8 cellular contexts compared by ENCODE assay signal in genomic region chr11:64186205-64187165, GRCh38. TPM values are rescaled to one million over a fixed set of nuclear protein-coding genes. Genes with fewer than 3 reads are reported as not detected.
DNase-seq lines count a peak whose midpoint lies in the region; ATAC-seq and TF ChIP-seq lines count a peak whose summit lies in the region.

No MANE protein-coding gene starts in this region.

- H2AK5ac ChIP-seq in mesendoderm (ENCODE audit: low read length) = no peak overlapping the region

- no peak overlapping the region for H3K9ac ChIP-seq in mesendoderm (ENCODE audit: low read length)

- ATAC-seq in HG03064 (IDR thresholded peaks at IDR 0.05; ENCODE audit: low read depth, unreplicated experiment) = peak; percentile 8

- intact Hi-C loops in CD14-positive monocyte (cut with micrococcal nuclease) (no loop called here), lower leg skin (cut with DNase I; ENCODE audit: low total_unique reads) (no loop called here)

- no peaks in the 10 kb centered on the region for H3K27me3 ChIP-seq in mesendoderm (ENCODE audit: insufficient read depth, low read length, poor library complexity)

- H3K4me3 ChIP-seq in mesendoderm (ENCODE audit: low read length) (no peak overlapping the region), lower leg skin (ENCODE audit: low read depth, poor library complexity, severe bottlenecking) (no peak overlapping the region)

- H4K8ac ChIP-seq in mesendoderm (ENCODE audit: low read depth, low read length) = no peak overlapping the region

- H3K27ac ChIP-seq in mesendoderm (ENCODE audit: low read depth, low read length) = peak overlapping the region; percentile 24

- WGBS in mesendoderm (ENCODE audit: extremely low coverage, insufficient coverage, low lambda C conversion rate) = no CpG with 5 or more reads among the region's 90 CpGs
- WGBS in lower leg skin, 2 donors = 1 to 3% methylated on average over 51 to 55 of the region's 90 CpGs

- peaks cover 0 to 1% (median 0%) of the 10 kb centered on the region in 3 donors for H3K27me3 Mint-ChIP-seq in CD14-positive monocyte (ENCODE audit: low read depth in 3 of 3)

- H2BK15ac ChIP-seq in mesendoderm (replicated peaks; ENCODE audit: low read depth) = no peak overlapping the region

- H3K4ac ChIP-seq in mesendoderm (ENCODE audit: low read depth, low read length) = peak overlapping the region; percentile 99

- peaks cover 6 to 16% of the 10 kb centered on the region in 2 donors for H3K36me3 Mint-ChIP-seq in CD14-positive monocyte

- DNase-seq in CD14-positive monocyte (ENCODE audit: low spot score) (no peak), mesendoderm (peak; percentile 31), DMS153 treated with DMSO at 0.1 percent for 48 hours (lab: John Stamatoyannopoulos, UW; ENCODE audit: unreplicated experiment) (no peak), SKM-1 treated with dmso at 0.1 percent for 144 hours (lab: John Stamatoyannopoulos, UW; ENCODE audit: unreplicated experiment) (no peak), lower leg skin (ENCODE audit: low spot score in 2 of 2) (no peak), germinal center (ENCODE audit: low spot score) (no peak)
- DNase-seq in activated T-cell treated with anti-CD3 and anti-CD28 coated beads, Interleukin-2, amount 50 U/mL, for 48 hours = peak; percentile 71 to 72

- H4K5ac ChIP-seq in mesendoderm (ENCODE audit: low read length) = no peak overlapping the region

- TF ChIP-seq POLR2A in lower leg skin (IDR thresholded peaks at IDR 0.05) = no peak

- H3K4me1 Mint-ChIP-seq in CD14-positive monocyte = peaks cover 47% of the 10 kb centered on the region

- H3K56ac ChIP-seq in mesendoderm (ENCODE audit: low read length) = no peak overlapping the region

- H3K23ac ChIP-seq in mesendoderm (ENCODE audit: low read length) = no peak overlapping the region

- H3K9me3 Mint-ChIP-seq in CD14-positive monocyte = no peaks in the 10 kb centered on the region

- H2BK5ac ChIP-seq in mesendoderm (ENCODE audit: low read length) = no peak overlapping the region

- H3K79me2 ChIP-seq in mesendoderm (ENCODE audit: control insufficient read depth, insufficient read depth, low read length) = peaks cover 20% of the 10 kb centered on the region

- H3K36me3 ChIP-seq in mesendoderm (ENCODE audit: control insufficient read depth, insufficient read depth, low read length) = peaks cover 4% of the 10 kb centered on the region

- peak overlapping the region; percentile 97 for H2BK120ac ChIP-seq in mesendoderm (ENCODE audit: low read depth, low read length)

- TF ChIP-seq CTCF in CD14-positive monocyte (IDR thresholded peaks at IDR 0.05) (peak; percentile 36), lower leg skin (IDR thresholded peaks at IDR 0.05) (no peak)

- H3K18ac ChIP-seq in mesendoderm (ENCODE audit: low read length) = peak overlapping the region; percentile 97

- peak overlapping the region; percentile 90 for H3K4me3 Mint-ChIP-seq in CD14-positive monocyte

- peaks cover 12% of the 10 kb centered on the region for H3K79me1 ChIP-seq in mesendoderm (ENCODE audit: low read length)

- no peaks in the 10 kb centered on the region for H3K4me1 ChIP-seq in mesendoderm (ENCODE audit: control insufficient read depth, low read depth, low read length)

- peak overlapping the region; percentile 60 to 91 (median 87) for H3K27ac Mint-ChIP-seq in CD14-positive monocyte

- H3K4me2 ChIP-seq in mesendoderm (ENCODE audit: low read length) = no peak overlapping the region

RNA-seq across cellular contexts. Expression of gene STIP1, which starts 0.5 kb away (rescaled TPM):
- 10 to 100 TPM; 44.5 to 51.1 TPM for polyA plus RNA-seq in CD14-positive monocyte
- 212 TPM for polyA plus RNA-seq in mesendoderm (2013, experiment 1 of 2)
- 213 TPM for polyA plus RNA-seq in mesendoderm (2013, experiment 2 of 2)
- total RNA-seq in lower leg skin = 10 to 100 TPM; 67.5 to 86.0 (median 78.3) TPM

RNA-seq across cellular contexts. Expression of gene FERMT3, which starts 20.0 kb away (rescaled TPM):
- polyA plus RNA-seq in CD14-positive monocyte = 100 to 1,000 TPM; 289 to 310 TPM
- polyA plus RNA-seq in mesendoderm (2013, experiment 1 of 2) = 1.3 TPM
- polyA plus RNA-seq in mesendoderm (2013, experiment 2 of 2) = 0.76 TPM
- total RNA-seq in lower leg skin = 10 to 100 TPM in 2 of 4 donors, 1 to 10 TPM in 2; 5.1 to 10.5 (median 8.9) TPM

RNA-seq across cellular contexts. Expression of gene MACROD1, which starts 20.6 kb away (rescaled TPM):
- 1 to 10 TPM; 2.2 to 2.4 TPM for polyA plus RNA-seq in CD14-positive monocyte
- 4.5 TPM for polyA plus RNA-seq in mesendoderm (2013, experiment 1 of 2)
- 4.2 TPM for polyA plus RNA-seq in mesendoderm (2013, experiment 2 of 2)
- 10 to 100 TPM; 44.8 to 74.8 (median 55.6) TPM for total RNA-seq in lower leg skin

RNA-seq across cellular contexts. Expression of gene TRPT1, which starts 39.5 kb away (rescaled TPM):
- 10 to 100 TPM; 24.8 to 34.6 TPM for polyA plus RNA-seq in CD14-positive monocyte
- 29.9 TPM for polyA plus RNA-seq in mesendoderm (2013, experiment 1 of 2)
- polyA plus RNA-seq in mesendoderm (2013, experiment 2 of 2) = 30.6 TPM
- 10 to 100 TPM; 36.9 to 66.6 (median 44.1) TPM for total RNA-seq in lower leg skin

RNA-seq across cellular contexts. Expression of gene NUDT22, which starts 39.6 kb away (rescaled TPM):
- 10 to 100 TPM; 47.9 to 56.1 TPM for polyA plus RNA-seq in CD14-positive monocyte
- 59.0 TPM for polyA plus RNA-seq in mesendoderm (2013, experiment 1 of 2)
- 59.6 TPM for polyA plus RNA-seq in mesendoderm (2013, experiment 2 of 2)
- 10 to 100 TPM; 44.7 to 75.6 (median 68.3) TPM for total RNA-seq in lower leg skin

Comparison
In these comparisons a context has a peak if more than half of its experiments do, and no peak if none do; other contexts are left out.
1. DNase-seq: peak in activated T-cell treated with anti-CD3 and anti-CD28 coated beads, Interleukin-2, amount 50 U/mL, for 48 hours (2 of 2) and mesendoderm (single experiment); none in CD14-positive monocyte (single experiment), DMS153 treated with DMSO at 0.1 percent for 48 hours (single experiment), SKM-1 treated with dmso at 0.1 percent for 144 hours (single experiment), lower leg skin (0 of 2) and germinal center (single experiment).